Comparison of ENCODE assay signal across 20 cellular contexts in the genomic region with DNA sequence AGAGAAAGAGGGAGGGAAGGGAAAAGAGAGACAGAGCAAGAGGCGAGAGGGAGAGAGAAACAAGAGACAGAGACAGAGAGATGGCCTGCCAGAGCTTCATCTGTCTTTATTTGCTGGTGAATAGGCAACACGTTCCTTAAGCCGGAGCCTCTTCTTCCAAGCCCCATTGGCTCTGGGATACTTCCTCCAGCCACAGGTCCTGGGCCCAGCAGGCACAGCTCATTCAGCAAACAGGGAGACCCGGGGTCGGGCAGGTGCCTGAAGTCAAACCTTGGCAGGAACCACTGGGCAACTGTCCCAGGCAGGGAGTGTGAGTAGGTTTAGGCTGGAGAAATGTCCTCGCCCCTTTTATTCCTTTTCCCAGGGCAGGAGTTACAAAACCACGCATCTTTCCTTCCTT.
DNase-seq lines count a peak whose midpoint lies in the region; ATAC-seq, FAIRE-seq and TF ChIP-seq lines count a peak whose summit lies in the region.
"Had no signal": no experiment of that assay in that cellular context is flagged by ENCODE, and none has a peak within 500 bp of the region (broad histone marks: within the 10 kb centered on the region; RNA-seq: fewer than 3 reads in every experiment).

No MANE protein-coding gene starts in this region.

- in situ Hi-C loops in GM13976 (cut with MboI; ENCODE audit: low sequenced_read_pairs, unreplicated experiment) (no loop called here), K562 (cut with MboI) (no loop called here), transverse colon (cut with MboI; ENCODE audit: low pct_ligation_motif_present in 1 of 4, low pct_unique_long_range_greater_than_20kb in 1 of 4, low sequenced_read_pairs in 3 of 4) (no loop called here)

- 3% methylated on average over 7 of the region's 7 CpGs for WGBS in K562 (ENCODE audit: insufficient coverage, low coverage, missing lambda C conversion rate)
- WGBS in transverse colon (ENCODE audit: low coverage in 1 of 2), 2 donors, result 44 to 83% methylated on average over 1 to 7 of the region's 7 CpGs

- TF ChIP-seq EP300 in K562 (IDR thresholded peaks at IDR 0.05; ENCODE audit: low read length) (no peak), transverse colon (IDR thresholded peaks at IDR 0.05; ENCODE audit: low read depth) (no peak)

- DNase-seq in GM13976 (ENCODE audit: low spot score) (peak; percentile 7), K562 (ENCODE audit: extremely low read depth in 1 of 4, low spot score in 3 of 4) (peak in 3 of 4 experiments; percentile 8 to 12 (median 8)), medulla oblongata (ENCODE audit: extremely low spot score) (peak; percentile 2), transverse colon (peak; percentile 35), BE2C (no peak), EL (no peak)
- DNase-seq: ACHN; Calu3; CD4-positive, alpha-beta T cell; DMS53; GOT3; Kasumi-1; MM.1S; NCI-H1105 treated with DMSO at 0.1 percent for 48 hours; NCI-H1694 treated with DMSO at 0.1 percent for 48 hours; NCI-H446 treated with DMSO at 0.1 percent for 48 hours; NK-92 treated with Interleukin-12 subunit alpha and Interleukin-12 subunit beta, amount 100 ng/mL, for 24 hours; SIG-M5 had no signal

- CTCF ChIA-PET in K562 (lab: Yijun Ruan, JAX; ENCODE audit: low intra/inter-chr PET ratio), result no interaction called here

- TF ChIP-seq CTCF in GM13976 (IDR thresholded peaks at IDR 0.05; ENCODE audit: borderline replicate concordance, control extremely low read depth, extremely low read depth, insufficient read depth, missing control alignments) (no peak), K562 (IDR thresholded peaks at IDR 0.05 in 2 of 3, conservative IDR thresholded peaks at IDR 0.05 in 1 of 3; ENCODE audit: insufficient read depth in 2 of 3, low read depth in 1 of 3, low read length in 3 of 3) (no peak), transverse colon (IDR thresholded peaks at IDR 0.05) (no peak), BE2C (IDR thresholded peaks at IDR 0.05; ENCODE audit: low read depth, low read length) (no peak)

- H3K27ac ChIP-seq in K562 (ENCODE audit: extremely low read depth, low read depth, low read length) (no peak overlapping the region), transverse colon (no peak overlapping the region)

- H3K27me3 ChIP-seq in K562 (ENCODE audit: control insufficient read depth in 2 of 2, insufficient read depth in 2 of 2, low read length in 2 of 2), result peaks cover 3 to 60% of the 10 kb centered on the region in 2 experiments; a peak in 3 of 5 replicates
- no peaks in the 10 kb centered on the region for H3K27me3 ChIP-seq in transverse colon
- peaks cover 4% of the 10 kb centered on the region; the same call in 1 of the 2 replicates for H3K27me3 ChIP-seq in BE2C

- H3K4me3 ChIP-seq in K562 (no peak overlapping the region), transverse colon (no peak overlapping the region), BE2C (ENCODE audit: low read depth, low read length) (no peak overlapping the region)

- H2AFZ ChIP-seq in K562 (ENCODE audit: low read depth, low read length), result no peak overlapping the region

- POLR2A ChIA-PET in K562 (lab: Yijun Ruan, JAX), result interaction anchor here (0.5 to 0.8 kb wide), 3 partner anchors 44 to 703 kb away, joined by 3 to 4 read pairs (median 3); no protein-coding TSS in a partner anchor

- TF ChIP-seq POLR2A in K562 (conservative IDR thresholded peaks at IDR 0.05) (no peak), transverse colon (IDR thresholded peaks at IDR 0.05) (no peak)

- peaks cover 0 to 13% of the 10 kb centered on the region in 2 experiments; a peak in 2 of 5 replicates for H3K4me1 ChIP-seq in K562 (replicated peaks in 1 of 2; ENCODE audit: control insufficient read depth in 2 of 2, insufficient read depth in 2 of 2, low read length in 2 of 2)
- H3K4me1 ChIP-seq in transverse colon, result no peaks in the 10 kb centered on the region
- no peaks in the 10 kb centered on the region for H3K4me1 ChIP-seq in BE2C

- no peaks in the 10 kb centered on the region for H3K9me1 ChIP-seq in K562 (ENCODE audit: control insufficient read depth, insufficient read depth, low read length)

- H3K9me3 ChIP-seq in K562 (replicated peaks; ENCODE audit: control insufficient read depth, insufficient read depth, low read depth, low read length) (no peaks in the 10 kb centered on the region), transverse colon (no peaks in the 10 kb centered on the region), BE2C (no peaks in the 10 kb centered on the region)

- ATAC-seq in K562 (no peak), HG03354 (IDR thresholded peaks at IDR 0.05; ENCODE audit: poor library complexity, severe bottlenecking, unreplicated experiment) (no peak)
- ATAC-seq: HepG2 had no signal

- H3K36me3 ChIP-seq in K562 (ENCODE audit: control insufficient read depth, insufficient read depth, low read length), result no peaks in the 10 kb centered on the region
- no peaks in the 10 kb centered on the region for H3K36me3 ChIP-seq in transverse colon
- no peaks in the 10 kb centered on the region for H3K36me3 ChIP-seq in BE2C

- FAIRE-seq in K562 (lab: Jason Lieb, UNC), result no peak
- FAIRE-seq: HepG2 had no signal

- H4K20me1 ChIP-seq in K562 (replicated peaks; ENCODE audit: control insufficient read depth, insufficient read depth, low read length), result no peaks in the 10 kb centered on the region; the same call in 1 of the 2 replicates

- intact Hi-C loops in K562 (cut with micrococcal nuclease), result no loop called here
- intact Hi-C loops in transverse colon (cut with DNase I; ENCODE audit: low total_unique reads), result no loop called here

- no peaks in the 10 kb centered on the region for H3K79me2 ChIP-seq in K562 (ENCODE audit: control insufficient read depth, insufficient read depth, low read length)

- BruUV-seq in K562 (replicated peaks; lab: Mats Ljungman, UMichigan), result no TSS peak

- TF ChIP-seq RAD21 in K562 (CRISPR knock-in tag; conservative IDR thresholded peaks at IDR 0.05 in 1 of 2, IDR thresholded peaks at IDR 0.05 in 1 of 2), result no peak

- no peak overlapping the region for H3K9ac ChIP-seq in K562 (ENCODE audit: insufficient read depth in 1 of 2, low read depth in 2 of 2, low read length in 2 of 2)

- no peak overlapping the region for H3K4me2 ChIP-seq in K562 (ENCODE audit: insufficient read depth, low read length)

TF ChIP-seq in K562, 482 proteins besides CTCF, POLR2A, EP300 and RAD21:
- TF ChIP-seq, protein P1, sequence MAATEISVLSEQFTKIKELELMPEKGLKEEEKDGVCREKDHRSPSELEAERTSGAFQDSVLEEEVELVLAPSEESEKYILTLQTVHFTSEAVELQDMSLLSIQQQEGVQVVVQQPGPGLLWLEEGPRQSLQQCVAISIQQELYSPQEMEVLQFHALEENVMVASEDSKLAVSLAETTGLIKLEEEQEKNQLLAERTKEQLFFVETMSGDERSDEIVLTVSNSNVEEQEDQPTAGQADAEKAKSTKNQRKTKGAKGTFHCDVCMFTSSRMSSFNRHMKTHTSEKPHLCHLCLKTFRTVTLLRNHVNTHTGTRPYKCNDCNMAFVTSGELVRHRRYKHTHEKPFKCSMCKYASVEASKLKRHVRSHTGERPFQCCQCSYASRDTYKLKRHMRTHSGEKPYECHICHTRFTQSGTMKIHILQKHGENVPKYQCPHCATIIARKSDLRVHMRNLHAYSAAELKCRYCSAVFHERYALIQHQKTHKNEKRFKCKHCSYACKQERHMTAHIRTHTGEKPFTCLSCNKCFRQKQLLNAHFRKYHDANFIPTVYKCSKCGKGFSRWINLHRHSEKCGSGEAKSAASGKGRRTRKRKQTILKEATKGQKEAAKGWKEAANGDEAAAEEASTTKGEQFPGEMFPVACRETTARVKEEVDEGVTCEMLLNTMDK (IDR thresholded peaks at IDR 0.05; ENCODE audit: borderline replicate concordance, insufficient read depth, low read depth, low read length, poor library complexity, severe bottlenecking), result no peak
- TF ChIP-seq STAG1 (CRISPR knock-in tag; IDR thresholded peaks at IDR 0.05; ENCODE audit: borderline replicate concordance) (no peak), DIDO1 (tag; IDR thresholded peaks at IDR 0.05; ENCODE audit: low read depth) (no peak), FUS (optimal IDR thresholded peaks at IDR 0.05; ENCODE audit: low read depth, low read length) (no peak), SMAD1 (IDR thresholded peaks at IDR 0.05; ENCODE audit: low read depth, low read length, partially characterized antibody) (no peak), SMAD3 (CRISPR knock-in tag; conservative IDR thresholded peaks at IDR 0.05) (no peak), HMG20B (CRISPR knock-in tag; IDR thresholded peaks at IDR 0.05) (no peak), GTF2E2 (tag; IDR thresholded peaks at IDR 0.05) (no peak), ZNF644 (tag; IDR thresholded peaks at IDR 0.05; ENCODE audit: low read depth) (no peak), CTBP1 (IDR thresholded peaks at IDR 0.05; ENCODE audit: borderline replicate concordance) (no peak), POU5F1 (IDR thresholded peaks at IDR 0.05; ENCODE audit: borderline replicate concordance, low read depth, low read length, partially characterized antibody) (no peak), GABPB2 (CRISPR knock-in tag; conservative IDR thresholded peaks at IDR 0.05) (no peak), ZNF79 (CRISPR knock-in tag; IDR thresholded peaks at IDR 0.05; ENCODE audit: low read depth) (no peak), JUNB (CRISPR knock-in tag; conservative IDR thresholded peaks at IDR 0.05) (no peak), COPS2 (conservative IDR thresholded peaks at IDR 0.05) (no peak), MAFK (IDR thresholded peaks at IDR 0.05; ENCODE audit: low read length) (no peak), PRPF4 (IDR thresholded peaks at IDR 0.05; ENCODE audit: insufficient read depth, low read depth, low read length, poor library complexity, severe bottlenecking) (no peak), LCOR (CRISPR knock-in tag; IDR thresholded peaks at IDR 0.05) (no peak)
- TF ChIP-seq, protein P2, sequence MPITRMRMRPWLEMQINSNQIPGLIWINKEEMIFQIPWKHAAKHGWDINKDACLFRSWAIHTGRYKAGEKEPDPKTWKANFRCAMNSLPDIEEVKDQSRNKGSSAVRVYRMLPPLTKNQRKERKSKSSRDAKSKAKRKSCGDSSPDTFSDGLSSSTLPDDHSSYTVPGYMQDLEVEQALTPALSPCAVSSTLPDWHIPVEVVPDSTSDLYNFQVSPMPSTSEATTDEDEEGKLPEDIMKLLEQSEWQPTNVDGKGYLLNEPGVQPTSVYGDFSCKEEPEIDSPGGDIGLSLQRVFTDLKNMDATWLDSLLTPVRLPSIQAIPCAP (CRISPR knock-in tag; IDR thresholded peaks at IDR 0.05; ENCODE audit: borderline replicate concordance), result no peak

Comparison
In these comparisons a context has a peak if more than half of its experiments do, and no peak if none do; other contexts are left out.
1. DNase-seq: peak in GM13976 (single experiment), K562 (3 of 4), medulla oblongata (single experiment) and transverse colon (single experiment); none in BE2C (single experiment) and EL (single experiment).